17 cellular contexts compared by ENCODE assay signal in the genomic region with DNA sequence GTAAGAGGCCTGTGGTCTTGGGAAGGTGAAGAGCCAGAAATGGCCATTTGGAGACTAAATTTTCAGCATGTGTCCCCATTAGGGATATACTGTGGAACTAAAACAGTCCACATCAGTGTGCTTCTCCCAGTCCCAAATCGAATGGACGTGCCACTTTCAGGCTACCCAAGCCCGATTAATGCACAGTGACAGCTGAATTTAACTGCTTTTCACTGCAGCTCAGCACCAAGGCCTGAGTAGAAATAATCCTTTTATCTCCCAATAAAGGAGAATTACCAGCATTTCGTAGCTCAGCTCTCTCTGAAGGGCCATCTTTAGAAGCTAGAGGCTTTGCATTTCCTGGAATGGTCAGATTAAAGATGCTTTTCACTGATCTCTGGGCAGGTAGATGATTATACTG.
"Had no signal": no experiment of that assay in that cellular context is flagged by ENCODE, and none has a peak within 500 bp of the region (broad histone marks: within the 10 kb centered on the region; RNA-seq: fewer than 3 reads in every experiment).

No MANE protein-coding gene starts in this region.

- H3K4me3 ChIP-seq: heart left ventricle, mucosa of descending colon, prostate gland, right lobe of liver, tibial artery, upper lobe of right lung, vagina had no signal

- H3K36me3 Mint-ChIP-seq: natural killer cell; stimulated activated memory B cell treated with anti-CD40 and anti-IgM and Interleukin-4, amounts not matched to agents 10 μg/mL and 1 μg/mL and 100 μg/mL, for 72 hours had no signal

- H3K9me3 Mint-ChIP-seq: neural crest cell; stimulated activated naive CD8-positive, alpha-beta T cell treated with anti-CD3 and anti-CD28 coated beads, Interleukin-15, Interleukin-2, amounts not matched to agents 100 ng/mL and 50 ng/mL, for 24 hours had no signal

- H3K4me1 Mint-ChIP-seq: natural killer cell; stimulated activated memory B cell treated with anti-CD40 and anti-IgM and Interleukin-4, amounts not matched to agents 10 μg/mL and 1 μg/mL and 100 μg/mL, for 72 hours had no signal

- H3K4me1 ChIP-seq: heart left ventricle, parathyroid adenoma, prostate gland, right lobe of liver, tibial artery, upper lobe of right lung, vagina had no signal

- H3K4me3 Mint-ChIP-seq: natural killer cell; neural crest cell; stimulated activated memory B cell treated with anti-CD40 and anti-IgM and Interleukin-4, amounts not matched to agents 10 μg/mL and 1 μg/mL and 100 μg/mL, for 72 hours; stimulated activated naive CD8-positive, alpha-beta T cell treated with anti-CD3 and anti-CD28 coated beads, Interleukin-15, Interleukin-2, amounts not matched to agents 100 ng/mL and 50 ng/mL, for 24 hours had no signal

- H3K27ac ChIP-seq: foreskin keratinocyte, heart left ventricle, parathyroid adenoma, prostate gland, right lobe of liver, tibial artery, upper lobe of right lung, vagina had no signal

- H3K27ac Mint-ChIP-seq: natural killer cell; stimulated activated memory B cell treated with anti-CD40 and anti-IgM and Interleukin-4, amounts not matched to agents 10 μg/mL and 1 μg/mL and 100 μg/mL, for 72 hours; stimulated activated naive CD8-positive, alpha-beta T cell treated with anti-CD3 and anti-CD28 coated beads, Interleukin-15, Interleukin-2, amounts not matched to agents 100 ng/mL and 50 ng/mL, for 24 hours had no signal

- ATAC-seq: foreskin keratinocyte; heart left ventricle; mucosa of descending colon; natural killer cell; right lobe of liver; stimulated activated memory B cell treated with anti-CD40 and anti-IgM and Interleukin-4, amounts not matched to agents 10 μg/mL and 1 μg/mL and 100 μg/mL, for 72 hours; upper lobe of right lung had no signal

- H3K27me3 ChIP-seq: foreskin keratinocyte, right lobe of liver, tibial artery, upper lobe of right lung, vagina had no signal

- H3K9me3 ChIP-seq: heart left ventricle, mucosa of descending colon, prostate gland, right lobe of liver, tibial artery, upper lobe of right lung, vagina had no signal

- DNase-seq: foreskin keratinocyte; heart left ventricle; hippocampal formation; kidney glomerular epithelial cell; mammary epithelial cell; mucosa of descending colon; natural killer cell; right lobe of liver; stimulated activated CD4-positive, alpha-beta T cell treated with anti-CD3 and anti-CD28 coated beads, Interleukin-4, amount 100 ng/mL, for 1 hour; tibial artery; upper lobe of right lung had no signal

- H2AFZ ChIP-seq: parathyroid adenoma had no signal

- H3K36me3 ChIP-seq: heart left ventricle, prostate gland, right lobe of liver, tibial artery, upper lobe of right lung, vagina had no signal
